Comparison of ENCODE assay signal across 1 cellular context in genomic region chr1:156371553-156372264, GRCh38.
TF ChIP-seq lines count a peak whose summit lies in the region.

No MANE protein-coding gene starts in this region.

TF ChIP-seq in HepG2, 621 proteins besides CTCF, POLR2A, EP300 and RAD21 (continued from another document and continues in another):
- no peak for TF ChIP-seq ZHX2 (IDR thresholded peaks at IDR 0.05; ENCODE audit: low read depth)
- TF ChIP-seq ZHX2 (CRISPR knock-in tag; IDR thresholded peaks at IDR 0.05; ENCODE audit: borderline replicate concordance), result no peak
- TF ChIP-seq ZSCAN21 (CRISPR knock-in tag; IDR thresholded peaks at IDR 0.05; ENCODE audit: borderline replicate concordance), result no peak
- no peak for TF ChIP-seq POLR2AphosphoS2 (IDR thresholded peaks at IDR 0.05; ENCODE audit: low read depth, low read length)
- TF ChIP-seq ZNF138 (CRISPR knock-in tag; IDR thresholded peaks at IDR 0.05; ENCODE audit: low read depth), result no peak
- no peak for TF ChIP-seq SNRNP70 (IDR thresholded peaks at IDR 0.05; ENCODE audit: low read depth, low read length)
- peak; percentile 98 for TF ChIP-seq PHF21A (CRISPR knock-in tag; IDR thresholded peaks at IDR 0.05)
- TF ChIP-seq PLRG1 (conservative IDR thresholded peaks at IDR 0.05), result no peak
- no peak for TF ChIP-seq ZNF530 (CRISPR knock-in tag; IDR thresholded peaks at IDR 0.05; ENCODE audit: low read depth)
- no peak for TF ChIP-seq DDIT3 (CRISPR knock-in tag; IDR thresholded peaks at IDR 0.05)
- no peak for TF ChIP-seq ZFYVE20 (CRISPR knock-in tag; IDR thresholded peaks at IDR 0.05; ENCODE audit: borderline replicate concordance, low read depth)
- TF ChIP-seq BRD4 (CRISPR knock-in tag; IDR thresholded peaks at IDR 0.05), result peak; percentile 88
- peak; percentile 55 to 61; a peak in 3 of 4 replicates for TF ChIP-seq HMGXB4 (CRISPR knock-in tag; IDR thresholded peaks at IDR 0.05; ENCODE audit: borderline replicate concordance in 1 of 2, low read depth in 1 of 2)
- peak; percentile 97 for TF ChIP-seq NR2F2 (IDR thresholded peaks at IDR 0.05; ENCODE audit: borderline replicate concordance, low read depth)
- TF ChIP-seq ZNF670 (CRISPR knock-in tag; IDR thresholded peaks at IDR 0.05; ENCODE audit: borderline replicate concordance), result peak; percentile 29; the same call in 1 of the 2 replicates
- no peak for TF ChIP-seq THAP7 (CRISPR knock-in tag; IDR thresholded peaks at IDR 0.05)
- no peak for TF ChIP-seq ZNF318 (CRISPR knock-in tag; IDR thresholded peaks at IDR 0.05)
- TF ChIP-seq ZNF710 (CRISPR knock-in tag; IDR thresholded peaks at IDR 0.05; ENCODE audit: borderline replicate concordance), result peak; percentile 93
- TF ChIP-seq ZNF33B (CRISPR knock-in tag; IDR thresholded peaks at IDR 0.05), result peak; percentile 43; the same call in 1 of the 2 replicates
- peak; percentile 70; the same call in 1 of the 2 replicates for TF ChIP-seq ZSCAN5A (CRISPR knock-in tag; IDR thresholded peaks at IDR 0.05; ENCODE audit: borderline replicate concordance)
- TF ChIP-seq NFYC (CRISPR knock-in tag; IDR thresholded peaks at IDR 0.05), result peak; percentile 61
- TF ChIP-seq CC2D1A (CRISPR knock-in tag; IDR thresholded peaks at IDR 0.05), result no peak
- no peak for TF ChIP-seq ZNF263 (CRISPR knock-in tag; IDR thresholded peaks at IDR 0.05)
- no peak for TF ChIP-seq NFE2L2 (IDR thresholded peaks at IDR 0.05; ENCODE audit: low read length)
- no peak for TF ChIP-seq SUZ12 (IDR thresholded peaks at IDR 0.05; ENCODE audit: low read depth, low read length)
- TF ChIP-seq BRF2 (CRISPR knock-in tag; IDR thresholded peaks at IDR 0.05), result no peak; the same call in 1 of the 2 replicates
- TF ChIP-seq ZNF563 (CRISPR knock-in tag; IDR thresholded peaks at IDR 0.05), result peak; percentile 43; the same call in 1 of the 2 replicates
- TF ChIP-seq PHF20 (CRISPR knock-in tag; IDR thresholded peaks at IDR 0.05), result no peak; the same call in 1 of the 2 replicates
- TF ChIP-seq ZNF766 (CRISPR knock-in tag; IDR thresholded peaks at IDR 0.05; ENCODE audit: borderline replicate concordance), result no peak
- TF ChIP-seq ZFP36L2 (CRISPR knock-in tag; IDR thresholded peaks at IDR 0.05), result no peak
- no peak for TF ChIP-seq MNT (IDR thresholded peaks at IDR 0.05)
- TF ChIP-seq ZSCAN29 (CRISPR knock-in tag; conservative IDR thresholded peaks at IDR 0.05), result peak; percentile 90
- peak; percentile 86; the same call in 1 of the 2 replicates for TF ChIP-seq ZNF333 (CRISPR knock-in tag; IDR thresholded peaks at IDR 0.05; ENCODE audit: borderline replicate concordance)
- TF ChIP-seq GATAD1 (CRISPR knock-in tag; IDR thresholded peaks at IDR 0.05), result peak; percentile 67
- no peak for TF ChIP-seq U2AF2 (IDR thresholded peaks at IDR 0.05; ENCODE audit: low read depth, low read length)
